28 cellular contexts compared by ENCODE assay signal in the genomic region with DNA sequence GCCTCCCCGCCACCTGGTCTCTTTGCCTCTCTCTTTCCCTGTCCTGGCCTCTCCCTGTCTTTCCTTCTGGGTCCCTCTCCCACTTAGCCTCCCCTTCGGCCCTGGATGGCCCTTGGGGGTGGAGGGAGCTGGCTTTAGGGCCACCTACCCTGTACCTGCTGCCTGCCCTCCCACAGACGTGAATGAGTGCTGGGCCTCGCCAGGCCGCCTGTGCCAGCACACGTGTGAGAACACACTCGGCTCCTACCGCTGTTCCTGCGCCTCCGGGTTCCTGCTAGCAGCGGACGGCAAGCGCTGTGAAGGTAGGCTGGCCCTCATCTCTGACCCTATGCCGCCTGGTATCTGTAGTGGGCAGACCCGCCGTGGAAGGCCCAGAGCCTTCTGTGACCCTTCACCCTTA.
"Had no signal": no experiment of that assay in that cellular context is flagged by ENCODE, and none has a peak within 500 bp of the region (broad histone marks: within the 10 kb centered on the region; RNA-seq: fewer than 3 reads in every experiment).

No MANE protein-coding gene starts in this region.

- H3K4me3 ChIP-seq: ascending aorta, body of pancreas, SJSA1 had no signal

- H3K9me3 ChIP-seq: ascending aorta, body of pancreas, SJSA1 had no signal

- H3K27ac Mint-ChIP-seq: activated CD4-positive, alpha-beta memory T cell treated with anti-CD3 and anti-CD28 coated beads for 36 hours; activated CD4-positive, alpha-beta T cell treated with anti-CD3 and anti-CD28 coated beads, Interleukin-2, amount 10 ng/mL, durations not matched to agents 7 days and 5 days; activated naive CD4-positive, alpha-beta T cell treated with anti-CD3 and anti-CD28 coated beads, Interleukin-2, amount 50 U/mL, for 72 hours; activated naive CD8-positive, alpha-beta T cell treated with anti-CD3 and anti-CD28 coated beads, Interleukin-2, amount 50 U/mL, for 24 hours had no signal

- H3K9me3 Mint-ChIP-seq: activated CD4-positive, alpha-beta memory T cell treated with anti-CD3 and anti-CD28 coated beads for 36 hours; activated CD4-positive, alpha-beta T cell treated with anti-CD3 and anti-CD28 coated beads, Interleukin-2, amount 10 ng/mL, durations not matched to agents 7 days and 5 days; activated naive CD4-positive, alpha-beta T cell treated with anti-CD3 and anti-CD28 coated beads, Interleukin-2, amount 50 U/mL, for 72 hours; activated naive CD8-positive, alpha-beta T cell treated with anti-CD3 and anti-CD28 coated beads, Interleukin-2, amount 50 U/mL, for 24 hours; activated T-cell treated with anti-CD3 and anti-CD28 coated beads, Interleukin-2, amount 50 U/mL, for 4 hours had no signal

- H3K36me3 ChIP-seq: SJSA1 had no signal

- H3K27me3 Mint-ChIP-seq: activated CD4-positive, alpha-beta memory T cell treated with anti-CD3 and anti-CD28 coated beads for 36 hours; activated CD4-positive, alpha-beta T cell treated with anti-CD3 and anti-CD28 coated beads, Interleukin-2, amount 10 ng/mL, durations not matched to agents 7 days and 5 days; activated naive CD8-positive, alpha-beta T cell treated with anti-CD3 and anti-CD28 coated beads, Interleukin-2, amount 50 U/mL, for 24 hours had no signal

- H3K27ac ChIP-seq: ascending aorta, body of pancreas, KMS-11, SJSA1 had no signal

- H3K4me3 Mint-ChIP-seq: activated CD4-positive, alpha-beta memory T cell treated with anti-CD3 and anti-CD28 coated beads for 36 hours; activated CD4-positive, alpha-beta T cell treated with anti-CD3 and anti-CD28 coated beads, Interleukin-2, amount 10 ng/mL, durations not matched to agents 7 days and 5 days; activated naive CD8-positive, alpha-beta T cell treated with anti-CD3 and anti-CD28 coated beads, Interleukin-2, amount 50 U/mL, for 24 hours; activated T-cell treated with anti-CD3 and anti-CD28 coated beads, Interleukin-2, amount 50 U/mL, for 4 hours had no signal

- ATAC-seq: activated naive CD4-positive, alpha-beta T cell treated with anti-CD3 and anti-CD28 coated beads, Interleukin-2, amount 50 U/mL, for 72 hours; activated naive CD8-positive, alpha-beta T cell treated with anti-CD3 and anti-CD28 coated beads, Interleukin-2, amount 50 U/mL, for 24 hours; activated T-cell treated with anti-CD3 and anti-CD28 coated beads, Interleukin-2, amount 50 U/mL, for 4 hours; body of pancreas; Panc1; SK-N-SH treated with all-trans-retinoic acid at 6 μM for 48 hours had no signal

- H3K4me1 ChIP-seq: ascending aorta, body of pancreas, SJSA1 had no signal

- H3K4me1 Mint-ChIP-seq: activated CD4-positive, alpha-beta T cell treated with anti-CD3 and anti-CD28 coated beads, Interleukin-2, amount 10 ng/mL, durations not matched to agents 7 days and 5 days; activated naive CD8-positive, alpha-beta T cell treated with anti-CD3 and anti-CD28 coated beads, Interleukin-2, amount 50 U/mL, for 24 hours had no signal

- H3K4me2 ChIP-seq: KMS-11 had no signal

- H3K36me3 Mint-ChIP-seq: activated CD4-positive, alpha-beta memory T cell treated with anti-CD3 and anti-CD28 coated beads for 36 hours; activated naive CD4-positive, alpha-beta T cell treated with anti-CD3 and anti-CD28 coated beads, Interleukin-2, amount 50 U/mL, for 72 hours had no signal

- DNase-seq: activated CD4-positive, alpha-beta memory T cell treated with anti-CD3 and anti-CD28 coated beads for 36 hours; activated CD4-positive, alpha-beta T cell treated with anti-CD3 and anti-CD28 coated beads, Interleukin-2, amount 10 ng/mL, durations not matched to agents 7 days and 5 days; activated CD4-positive, CD25-positive, alpha-beta regulatory T cell; activated CD8-positive, alpha-beta memory T cell treated with anti-CD3 and anti-CD28 coated beads for 24 hours; activated effector memory CD4-positive, alpha-beta T cell treated with anti-CD3 and anti-CD28 coated beads, Interleukin-2, amount 50 U/mL, for 16 hours; activated naive CD4-positive, alpha-beta T cell treated with Interleukin-2 at 50 U/mL for 16 hours; activated naive CD8-positive, alpha-beta T cell treated with anti-CD3 and anti-CD28 coated beads, Interleukin-2, amount 50 U/mL, for 24 hours; activated T-cell treated with anti-CD3 and anti-CD28 coated beads, Interleukin-2, amount 50 U/mL, for 4 hours; amniotic stem cell; body of pancreas; NCI-H1092 treated with DMSO at 0.1 percent for 48 hours; NCI-H1417 treated with DMSO at 0.1 percent for 48 hours; NCI-H1694; NCI-H2029 treated with DMSO at 0.1 percent for 48 hours; NCI-H510A treated with DMSO at 0.1 percent for 48 hours; NCI-H69; NK-92 treated with Interleukin-12 subunit alpha and Interleukin-12 subunit beta, amount 100 ng/mL, for 24 hours; OCI-M1; RPMI8226; SHP77; SW 1271; T-helper 9 cell had no signal

- H3K27me3 ChIP-seq: ascending aorta, body of pancreas, SJSA1 had no signal
